13 cellular contexts compared by ENCODE assay signal in the genomic region with DNA sequence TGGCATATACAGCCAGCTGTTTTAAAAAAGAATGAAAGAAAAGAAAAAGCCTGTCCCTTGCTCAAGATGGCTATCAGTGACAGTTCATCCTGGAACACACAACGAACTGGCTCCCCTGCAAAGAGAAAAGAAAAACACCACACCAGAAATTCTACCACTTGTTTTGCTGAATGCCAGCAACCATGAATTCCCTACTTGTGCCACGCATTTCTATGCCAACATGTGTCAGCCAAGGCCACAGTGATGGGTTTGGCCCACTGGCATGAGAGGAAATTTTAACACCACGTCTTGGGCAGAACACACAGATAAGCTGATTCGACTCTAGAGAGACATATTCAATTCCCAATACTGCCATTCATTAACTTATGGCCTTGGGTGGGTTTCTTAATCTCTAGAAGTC.
DNase-seq lines count a peak whose midpoint lies in the region; ATAC-seq and TF ChIP-seq lines count a peak whose summit lies in the region.
"Had no signal": no experiment of that assay in that cellular context is flagged by ENCODE, and none has a peak within 500 bp of the region (broad histone marks: within the 10 kb centered on the region; RNA-seq: fewer than 3 reads in every experiment).

No MANE protein-coding gene starts in this region.

- no peak overlapping the region for H3K4me2 ChIP-seq in GM23248 (ENCODE audit: unreplicated experiment)

- no peaks in the 10 kb centered on the region for H3K9me2 ChIP-seq in GM23248 (ENCODE audit: insufficient read depth)

- H3K4me3 ChIP-seq in GM23248, result no peak overlapping the region
- no peak overlapping the region for H3K4me3 ChIP-seq in gastroesophageal sphincter
- H3K4me3 ChIP-seq in gastrocnemius medialis, result no peak overlapping the region

- intact Hi-C loops in gastrocnemius medialis (cut with DNase I; ENCODE audit: low total_unique reads), result no loop called here

- H3K4me1 ChIP-seq in GM23248 (ENCODE audit: insufficient read depth) (peaks cover 64% of the 10 kb centered on the region), gastroesophageal sphincter (peaks cover 17 to 100% (median 68%) of the 10 kb centered on the region in 3 donors), gastrocnemius medialis (peaks cover 92 to 95% of the 10 kb centered on the region in 2 donors)

- peaks cover 67% of the 10 kb centered on the region for H3F3A ChIP-seq in GM23248 (ENCODE audit: insufficient read depth)

- H4K20me1 ChIP-seq in GM23248 (ENCODE audit: insufficient read depth), result no peaks in the 10 kb centered on the region

- H3K27ac ChIP-seq in GM23248 (peak overlapping the region; percentile 92), VCaP (peak overlapping the region; percentile 11; the same call in 1 of the 2 replicates), gastroesophageal sphincter (peak overlapping the region in 3 of 4 donors; percentile 89 to 93 (median 93)), gastrocnemius medialis (peak overlapping the region; percentile 27 to 59 (median 44))

- H3K79me2 ChIP-seq in GM23248 (ENCODE audit: insufficient read depth), result peaks cover 100% of the 10 kb centered on the region

- TF ChIP-seq POLR2A in gastroesophageal sphincter (IDR thresholded peaks at IDR 0.05) (no peak), gastrocnemius medialis (IDR thresholded peaks at IDR 0.05) (no peak)

- no peak for DNase-seq in GM23248
- peak in 1 of 2 donors; percentile 36 for DNase-seq in gastrocnemius medialis
- no peak for DNase-seq in activated CD8-positive, alpha-beta memory T cell treated with anti-CD3 and anti-CD28 coated beads, Interleukin-2, amount 50 U/mL, for 4 hours
- no peak for DNase-seq in SKM-1 treated with dmso at 0.1 percent for 144 hours (lab: John Stamatoyannopoulos, UW; ENCODE audit: unreplicated experiment)
- DNase-seq: central memory CD4-positive, alpha-beta T cell; midbrain; NCI-H748 treated with DMSO at 0.1 percent for 48 hours; T1000 had no signal

- ATAC-seq in gastroesophageal sphincter (no peak), gastrocnemius medialis (peak in 1 of 2 donors; percentile 55), HG02852 (IDR thresholded peaks at IDR 0.05; ENCODE audit: unreplicated experiment) (no peak), HG03571 (IDR thresholded peaks at IDR 0.05; ENCODE audit: unreplicated experiment) (no peak)
- ATAC-seq: Right ventricle myocardium inferior had no signal

- in situ Hi-C loops in GM23248 (cut with MboI), result no loop called here
- in situ Hi-C loops in gastrocnemius medialis (cut with MboI; ENCODE audit: low sequenced_read_pairs in 4 of 4), result no loop called here

- no peaks in the 10 kb centered on the region for H3K9me3 ChIP-seq in GM23248 (ENCODE audit: low read depth)
- H3K9me3 ChIP-seq in gastroesophageal sphincter, result no peaks in the 10 kb centered on the region
- H3K9me3 ChIP-seq in gastrocnemius medialis, result no peaks in the 10 kb centered on the region

- no peak overlapping the region for H2AFZ ChIP-seq in GM23248

- H3K27me3 ChIP-seq in GM23248 (replicated peaks; ENCODE audit: insufficient read depth) (no peaks in the 10 kb centered on the region), gastroesophageal sphincter (no peaks in the 10 kb centered on the region), gastrocnemius medialis (no peaks in the 10 kb centered on the region)

- TF ChIP-seq EP300 in gastroesophageal sphincter (IDR thresholded peaks at IDR 0.05), result no peak

- 35 to 43% methylated on average over 4 of the region's 4 CpGs for WGBS in GM23248 (ENCODE audit: low coverage in 1 of 2, low lambda C conversion rate in 2 of 2, missing lambda C conversion rate in 2 of 2), 2 experiments
- WGBS in gastroesophageal sphincter (ENCODE audit: low coverage in 1 of 2), 2 donors, result 42 to 50% methylated on average over 4 of the region's 4 CpGs

- H3K36me3 ChIP-seq in GM23248 (ENCODE audit: low read depth), result peaks cover 7% of the 10 kb centered on the region; the same call in 1 of the 2 replicates
- peaks cover 0 to 16% of the 10 kb centered on the region in 2 donors for H3K36me3 ChIP-seq in gastroesophageal sphincter
- H3K36me3 ChIP-seq in gastrocnemius medialis, result no peaks in the 10 kb centered on the region

- H3K9ac ChIP-seq in GM23248, result no peak overlapping the region

- no peak for TF ChIP-seq CTCF in VCaP (conservative IDR thresholded peaks at IDR 0.05)
- no peak for TF ChIP-seq CTCF in gastroesophageal sphincter (IDR thresholded peaks at IDR 0.05)
- TF ChIP-seq CTCF in gastrocnemius medialis (IDR thresholded peaks at IDR 0.05 in 4 of 5, conservative IDR thresholded peaks at IDR 0.05 in 1 of 5), result no peak

Comparison
In these comparisons a context has a peak if more than half of its experiments do, and no peak if none do; other contexts are left out.
1. H3K27ac ChIP-seq: peak in every context shown above with its lines; median percentile 93 in gastroesophageal sphincter; 92 in GM23248; 44 in gastrocnemius medialis; 11 in VCaP.